In the genomic region with DNA sequence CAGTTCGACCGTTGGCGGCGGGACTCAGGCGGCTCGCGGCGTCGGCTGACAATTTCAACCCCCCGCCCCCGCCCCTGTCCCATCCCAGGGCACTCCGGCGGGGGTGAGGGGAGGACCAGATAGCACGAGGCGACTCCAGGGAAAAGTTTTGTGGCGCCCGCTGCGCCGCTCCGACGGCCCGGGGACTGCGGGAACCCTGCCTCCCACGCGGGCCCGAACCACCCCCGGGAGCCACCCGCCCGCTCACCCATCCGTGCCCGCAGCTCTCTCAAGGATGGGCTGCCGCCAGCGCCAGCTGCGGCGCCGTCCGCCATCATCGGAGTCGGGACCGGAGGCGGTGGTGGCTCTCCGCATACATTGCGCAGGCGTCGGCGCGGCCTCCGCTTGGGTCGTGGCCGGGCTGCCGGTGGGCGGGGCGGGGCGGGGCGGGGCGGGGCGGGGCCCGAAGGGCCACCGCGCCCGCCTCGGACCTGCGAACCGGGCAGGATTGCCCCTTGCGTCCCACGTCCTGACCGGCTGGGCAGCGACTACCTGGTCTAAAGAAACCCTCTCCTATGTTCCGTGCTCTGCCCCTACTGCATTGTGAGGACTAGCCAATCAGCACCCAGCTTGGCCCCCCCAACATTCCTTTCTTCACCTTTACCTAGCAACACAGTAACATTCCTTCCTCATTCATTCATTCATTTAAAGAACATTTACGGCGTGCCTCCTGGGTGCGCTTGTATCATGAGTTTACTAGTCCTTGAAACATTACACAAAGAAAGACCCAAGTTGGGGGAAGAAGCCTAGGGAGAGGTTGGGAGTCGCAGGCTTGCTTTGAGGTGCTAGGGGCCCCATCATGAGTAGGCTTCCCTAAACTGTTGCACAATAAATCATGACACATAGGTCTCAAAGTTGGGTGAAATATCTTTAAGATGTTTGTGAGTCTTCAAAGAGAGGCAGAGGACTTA, we compare ENCODE assay signal across 8 cellular contexts. TPM values are rescaled to one million over a fixed set of nuclear protein-coding genes. Genes with fewer than 3 reads are reported as not detected.
DNase-seq lines count a peak whose midpoint lies in the region; ATAC-seq and TF ChIP-seq lines count a peak whose summit lies in the region.

A gene with protein sequence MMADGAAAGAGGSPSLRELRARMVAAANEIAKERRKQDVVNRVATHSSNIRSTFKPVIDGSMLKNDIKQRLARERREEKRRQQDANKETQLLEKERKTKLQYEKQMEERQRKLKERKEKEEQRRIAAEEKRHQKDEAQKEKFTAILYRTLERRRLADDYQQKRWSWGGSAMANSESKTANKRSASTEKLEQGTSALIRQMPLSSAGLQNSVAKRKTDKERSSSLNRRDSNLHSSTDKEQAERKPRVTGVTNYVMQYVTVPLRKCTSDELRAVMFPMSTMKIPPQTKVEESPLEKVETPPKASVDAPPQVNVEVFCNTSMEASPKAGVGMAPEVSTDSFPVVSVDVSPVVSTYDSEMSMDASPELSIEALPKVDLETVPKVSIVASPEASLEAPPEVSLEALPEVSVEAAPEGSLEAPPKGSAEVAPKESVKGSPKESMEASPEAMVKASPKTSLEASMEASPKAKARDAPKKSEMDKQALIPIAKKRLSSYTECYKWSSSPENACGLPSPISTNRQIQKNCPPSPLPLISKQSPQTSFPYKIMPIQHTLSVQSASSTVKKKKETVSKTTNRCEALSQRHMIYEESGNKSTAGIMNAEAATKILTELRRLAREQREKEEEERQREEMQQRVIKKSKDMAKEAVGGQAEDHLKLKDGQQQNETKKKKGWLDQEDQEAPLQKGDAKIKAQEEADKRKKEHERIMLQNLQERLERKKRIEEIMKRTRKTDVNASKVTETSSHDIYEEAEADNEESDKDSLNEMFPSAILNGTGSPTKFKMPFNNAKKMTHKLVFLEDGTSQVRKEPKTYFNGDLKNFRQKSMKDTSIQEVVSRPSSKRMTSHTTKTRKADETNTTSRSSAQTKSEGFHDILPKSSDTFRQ (minus strand): TSS at position 359 of the 950 bp plus-strand sequence. CDS start 42 bp downstream, at position 317.

- H3K4me1 ChIP-seq in Caco-2, result no peaks in the 10 kb centered on the region

- TF ChIP-seq CTCF in Caco-2 (IDR thresholded peaks at IDR 0.05; ENCODE audit: insufficient read depth in 1 of 2, low read depth in 1 of 2, low read length in 1 of 2, severe bottlenecking in 1 of 2, unreplicated experiment in 1 of 2) (no peak), HL-60 (IDR thresholded peaks at IDR 0.05; ENCODE audit: insufficient read depth, low read length) (no peak)

- H3K27me3 ChIP-seq in Caco-2 (replicated peaks; ENCODE audit: control insufficient read depth, insufficient read depth, low read length), result no peaks in the 10 kb centered on the region
- H3K27me3 ChIP-seq in HL-60 (ENCODE audit: insufficient read depth, poor library complexity, severe bottlenecking), result no peaks in the 10 kb centered on the region

- no peaks in the 10 kb centered on the region for H3K36me3 ChIP-seq in Caco-2 (ENCODE audit: control insufficient read depth, insufficient read depth, low read length)

- intact Hi-C loops in Caco-2 (cut with micrococcal nuclease; ENCODE audit: unreplicated experiment), result loop anchor here (2.0 kb wide), 1 partner anchor 245 kb away; a partner anchor contains a TSS
- intact Hi-C loops in Right ventricle myocardium inferior (cut with DNase I), result loop anchor here (5.0 to 10.0 kb wide), 2 partner anchors 34 to 243 kb away; a partner anchor contains a TSS
- intact Hi-C loops in posterior vena cava (cut with DNase I), result no loop called here

- H3K27ac Mint-ChIP-seq in Caco-2 (ENCODE audit: unreplicated experiment), result peak within 1 kb of the TSS; percentile 60

- CTCF ChIA-PET in Caco-2 (lab: Charles Lee), result no interaction called here

- DNase-seq in Caco-2, result peak; percentile 44 to 57
- peak; percentile 46 to 47 for DNase-seq in HL-60 (ENCODE audit: low read depth in 1 of 2, low spot score in 1 of 2)
- peak; percentile 61 for DNase-seq in SK-MEL-5 (ENCODE audit: low read depth, low spot score)
- DNase-seq in activated naive CD4-positive, alpha-beta T cell treated with anti-CD3 and anti-CD28 coated beads, Interleukin-2, amount 50 U/mL, for 16 hours, result peak; percentile 73
- DNase-seq in Right ventricle myocardium inferior (ENCODE audit: missing footprints), result peak; percentile 85
- DNase-seq in posterior vena cava (ENCODE audit: low spot score), result peak; percentile 87
- peak; percentile 61 for DNase-seq in ureter (ENCODE audit: low spot score)

- H3K4me3 Mint-ChIP-seq in Caco-2 (ENCODE audit: unreplicated experiment), result peak within 1 kb of the TSS; percentile 83

- H3K36me3 Mint-ChIP-seq in Caco-2 (ENCODE audit: insufficient read depth, unreplicated experiment), result no peaks in the 10 kb centered on the region

- BruUV-seq in Caco-2 (replicated peaks; lab: Mats Ljungman, UMichigan), result no TSS peak

- POLR2A ChIA-PET in Caco-2 (lab: Charles Lee), result no interaction called here

- H3K4me1 Mint-ChIP-seq in Caco-2 (ENCODE audit: low read depth, unreplicated experiment), result no peaks in the 10 kb centered on the region

- peak within 1 kb of the TSS; percentile 65 for H3K4me3 ChIP-seq in Caco-2 (ENCODE audit: low read depth, low read length)
- peak within 1 kb of the TSS; percentile 62 for H3K4me3 ChIP-seq in HL-60 (replicated peaks; ENCODE audit: insufficient read depth, low read length)

- H3K27ac ChIP-seq in HL-60 (replicated peaks), result peak within 1 kb of the TSS; percentile 70

- ATAC-seq in GM19463 (IDR thresholded peaks at IDR 0.05; ENCODE audit: unreplicated experiment) (peak; percentile 87), Right ventricle myocardium inferior (peak; percentile 92)

- H3K27me3 Mint-ChIP-seq in Caco-2 (ENCODE audit: insufficient read depth, unreplicated experiment), result no peaks in the 10 kb centered on the region

- H3K9me3 ChIP-seq in Caco-2, result no peaks in the 10 kb centered on the region

- in situ Hi-C loops in SK-MEL-5 (cut with HindIII; ENCODE audit: low pct_unique_long_range_greater_than_20kb, low sequenced_read_pairs), result no loop called here

- H3K9me3 Mint-ChIP-seq in Caco-2 (ENCODE audit: unreplicated experiment), result no peaks in the 10 kb centered on the region

RNA-seq across cellular contexts. Expression of the gene that starts here (rescaled TPM):
- total RNA-seq in Caco-2 (2022) (5.7 and 6.0 TPM in 2 replicates), Right ventricle myocardium inferior (13.5 TPM), posterior vena cava (10 to 100 TPM; 23.1 to 30.3 TPM), ureter (13.9 TPM)
- 27.8 and 28.0 TPM in 2 replicates for total RNA-seq in SK-MEL-5 (2014; rRNA removed; shearing (Covaris generic))
- 13.9 and 20.6 TPM in 2 replicates for polyA plus RNA-seq in SK-MEL-5 (2015; cell fraction: cytosol; rRNA removed)
- 16.0 and 19.8 TPM in 2 replicates for polyA plus RNA-seq in SK-MEL-5 (2015; cell fraction: nucleus; rRNA removed)

Comparison
In these comparisons a context has a peak if more than half of its experiments do, and no peak if none do; other contexts are left out.
1. Peak in every context shown above with its lines: DNase-seq, ATAC-seq, H3K4me3 ChIP-seq and H3K27ac ChIP-seq.
2. intact Hi-C loops: an anchor here in Caco-2 (2.0 kb wide) and Right ventricle myocardium inferior (5.0 to 10.0 kb wide); none called in posterior vena cava.